ENCODE assay signal across 22 cellular contexts in the genomic region with DNA sequence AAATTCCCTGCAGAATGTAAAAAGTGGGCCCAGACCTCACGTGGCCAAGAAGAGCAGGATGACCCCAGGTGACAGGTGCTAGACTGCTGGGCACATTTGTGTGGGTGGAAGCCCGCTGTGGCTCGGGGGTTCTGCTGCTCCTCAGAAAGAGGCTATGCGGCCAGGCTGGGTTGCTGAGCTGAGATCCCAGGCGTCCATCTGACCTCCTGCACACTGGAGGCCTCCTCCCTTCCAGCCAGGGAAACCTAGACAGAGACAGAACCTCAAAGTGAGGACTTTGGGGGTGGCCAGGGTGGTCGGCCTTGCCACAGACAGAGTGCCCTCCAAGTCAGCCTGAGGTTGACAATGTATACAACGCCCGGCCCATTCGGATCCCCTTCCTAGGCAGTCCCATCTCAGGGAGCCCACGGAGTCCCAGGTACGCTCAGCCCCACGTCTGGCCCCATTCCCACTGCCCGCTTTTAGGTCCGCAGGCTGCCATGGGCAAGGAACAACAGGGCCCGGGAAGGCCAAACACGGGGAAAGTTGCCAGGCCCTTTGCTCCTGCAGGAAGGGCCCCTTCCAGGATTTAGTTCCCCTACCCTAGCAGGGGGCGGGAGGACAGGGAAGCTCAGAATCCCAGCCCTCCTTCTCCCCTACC.
DNase-seq lines count a peak whose midpoint lies in the region; ATAC-seq and TF ChIP-seq lines count a peak whose summit lies in the region.
"Had no signal": no experiment of that assay in that cellular context is flagged by ENCODE, and none has a peak within 500 bp of the region (broad histone marks: within the 10 kb centered on the region; RNA-seq: fewer than 3 reads in every experiment).

No MANE protein-coding gene starts in this region.

- no peaks in the 10 kb centered on the region for H3K36me3 Mint-ChIP-seq in endodermal cell (ENCODE audit: low read depth)
- no peaks in the 10 kb centered on the region for H3K36me3 Mint-ChIP-seq in nephron progenitor cell (ENCODE audit: low read depth)
- H3K36me3 Mint-ChIP-seq: activated CD8-positive, alpha-beta memory T cell treated with anti-CD3 and anti-CD28 coated beads, Interleukin-2, amount 10 ng/mL, durations not matched to agents 7 days and 5 days; naive thymus-derived CD4-positive, alpha-beta T cell had no signal

- WGBS in endodermal cell (ENCODE audit: insufficient coverage in 1 of 2, insufficient read length in 1 of 2), 2 experiments = 54 to 78% methylated on average over 7 to 17 of the region's 17 CpGs
- WGBS in tibial nerve, 2 donors = 83 to 88% methylated on average over 12 to 17 of the region's 17 CpGs

- no peaks in the 10 kb centered on the region for H3K27me3 ChIP-seq in HUES6 (ENCODE audit: control insufficient read depth, insufficient read depth, low read length)
- H3K27me3 ChIP-seq in endodermal cell (ENCODE audit: control insufficient read depth, insufficient read depth, low read length, poor library complexity, severe bottlenecking) = no peaks in the 10 kb centered on the region
- H3K27me3 ChIP-seq in tibial nerve = no peaks in the 10 kb centered on the region

- H3K9me3 ChIP-seq in HUES6 (ENCODE audit: control insufficient read depth, insufficient read depth, low read depth, low read length) = no peaks in the 10 kb centered on the region
- no peaks in the 10 kb centered on the region for H3K9me3 ChIP-seq in endodermal cell (ENCODE audit: control insufficient read depth, low read length)
- no peaks in the 10 kb centered on the region for H3K9me3 ChIP-seq in tibial nerve
- H3K9me3 ChIP-seq: stomach had no signal

- DNase-seq in endodermal cell (peak; percentile 64), nephron progenitor cell (no peak), tibial nerve (ENCODE audit: low spot score in 2 of 2) (no peak), NCI-H1436 (lab: John Stamatoyannopoulos, UW) (no peak), HuH-7 (ENCODE audit: low spot score) (no peak)
- DNase-seq in central memory CD4-positive, alpha-beta T cell = no peak
- DNase-seq: activated CD8-positive, alpha-beta memory T cell treated with anti-CD3 and anti-CD28 coated beads, Interleukin-2, amount 10 ng/mL, durations not matched to agents 7 days and 5 days; COR-L47; GOT3; KG1; naive thymus-derived CD4-positive, alpha-beta T cell; NCI-H1048; NCI-H2107; NCI-H526; stomach had no signal

- H3K27ac ChIP-seq in HUES6 (ENCODE audit: low read depth, low read length) = peak overlapping the region; percentile 39; the same call in 1 of the 2 replicates
- H3K27ac ChIP-seq in endodermal cell (ENCODE audit: low read depth, low read length) = peak overlapping the region; percentile 89
- peak overlapping the region in 3 of 4 donors; percentile 4 to 57 (median 37) for H3K27ac ChIP-seq in tibial nerve

- peaks cover 3% of the 10 kb centered on the region for H3K27me3 Mint-ChIP-seq in endodermal cell (ENCODE audit: insufficient read depth)
- no peaks in the 10 kb centered on the region for H3K27me3 Mint-ChIP-seq in nephron progenitor cell (ENCODE audit: low read depth, poor library complexity)

- H3K9me3 Mint-ChIP-seq in endodermal cell (peaks cover 2% of the 10 kb centered on the region), nephron progenitor cell (no peaks in the 10 kb centered on the region)
- H3K9me3 Mint-ChIP-seq: activated T-helper 2 cell treated with anti-CD3 and anti-CD28 coated beads, Interferon-gamma antibody, Interleukin-2, Interleukin-4, amounts not matched to agents 10 μg/mL and 5 μg/mL and 100 μg/mL, durations not matched to agents 14 hours and 24 hours and 36 hours; central memory CD8-positive, alpha-beta T cell; T-helper 2 cell treated with Interferon-gamma antibody and Interleukin-4, amounts not matched to agents 5 μg/mL and 100 μg/mL, for 36 hours had no signal

- peak overlapping the region; percentile 58 for H3K9ac ChIP-seq in HUES6 (ENCODE audit: low read length)
- H3K9ac ChIP-seq in endodermal cell (ENCODE audit: extremely low read depth, low read length, poor library complexity, severe bottlenecking) = peak overlapping the region; percentile 42

- H3K4me1 ChIP-seq in HUES6 (ENCODE audit: control insufficient read depth, insufficient read depth, low read length) = peaks cover 45% of the 10 kb centered on the region
- H3K4me1 ChIP-seq in endodermal cell (ENCODE audit: control insufficient read depth, insufficient read depth, low read length) = peaks cover 30% of the 10 kb centered on the region
- peaks cover 0 to 29% (median 10%) of the 10 kb centered on the region in 4 donors for H3K4me1 ChIP-seq in tibial nerve

- TF ChIP-seq CTCF in endodermal cell (conservative IDR thresholded peaks at IDR 0.05) (no peak), nephron progenitor cell (IDR thresholded peaks at IDR 0.05) (no peak), tibial nerve (IDR thresholded peaks at IDR 0.05) (no peak)

- peak overlapping the region; percentile 85 for H3K27ac Mint-ChIP-seq in endodermal cell
- peak overlapping the region; percentile 98 for H3K27ac Mint-ChIP-seq in nephron progenitor cell
- H3K27ac Mint-ChIP-seq: activated CD8-positive, alpha-beta memory T cell treated with anti-CD3 and anti-CD28 coated beads, Interleukin-2, amount 10 ng/mL, durations not matched to agents 7 days and 5 days; activated T-helper 2 cell treated with anti-CD3 and anti-CD28 coated beads, Interferon-gamma antibody, Interleukin-2, Interleukin-4, amounts not matched to agents 10 μg/mL and 5 μg/mL and 100 μg/mL, durations not matched to agents 14 hours and 24 hours and 36 hours; T-helper 2 cell treated with Interferon-gamma antibody and Interleukin-4, amounts not matched to agents 5 μg/mL and 100 μg/mL, for 36 hours had no signal

- peak overlapping the region; percentile 24; the same call in 1 of the 2 replicates for H3K4me3 ChIP-seq in HUES6 (ENCODE audit: low read depth, low read length)
- peak overlapping the region; percentile 65 for H3K4me3 ChIP-seq in endodermal cell (ENCODE audit: low read length)
- no peak overlapping the region for H3K4me3 ChIP-seq in tibial nerve
- H3K4me3 ChIP-seq: GM12878, stomach had no signal

- no peak for TF ChIP-seq EP300 in tibial nerve (IDR thresholded peaks at IDR 0.05)

- H3K4me3 Mint-ChIP-seq in endodermal cell = peak overlapping the region; percentile 31
- peak overlapping the region; percentile 71 for H3K4me3 Mint-ChIP-seq in nephron progenitor cell
- H3K4me3 Mint-ChIP-seq: activated CD8-positive, alpha-beta memory T cell treated with anti-CD3 and anti-CD28 coated beads, Interleukin-2, amount 10 ng/mL, durations not matched to agents 7 days and 5 days; central memory CD8-positive, alpha-beta T cell; naive thymus-derived CD4-positive, alpha-beta T cell; T-helper 2 cell treated with Interferon-gamma antibody and Interleukin-4, amounts not matched to agents 5 μg/mL and 100 μg/mL, for 36 hours had no signal

- H3K4me1 Mint-ChIP-seq in endodermal cell (peaks cover 63% of the 10 kb centered on the region), nephron progenitor cell (peaks cover 76% of the 10 kb centered on the region)
- H3K4me1 Mint-ChIP-seq: activated CD8-positive, alpha-beta memory T cell treated with anti-CD3 and anti-CD28 coated beads, Interleukin-2, amount 10 ng/mL, durations not matched to agents 7 days and 5 days; central memory CD8-positive, alpha-beta T cell had no signal

- no peak for TF ChIP-seq POLR2A in tibial nerve (IDR thresholded peaks at IDR 0.05)

- H3K36me3 ChIP-seq in HUES6 (ENCODE audit: control insufficient read depth, insufficient read depth, low read length) (no peaks in the 10 kb centered on the region), endodermal cell (ENCODE audit: control insufficient read depth, insufficient read depth, low read length) (no peaks in the 10 kb centered on the region), tibial nerve (no peaks in the 10 kb centered on the region)
- H3K36me3 ChIP-seq: stomach had no signal

- no peak for ATAC-seq in HG02885 (IDR thresholded peaks at IDR 0.05; ENCODE audit: poor library complexity, unreplicated experiment)
- ATAC-seq: activated CD8-positive, alpha-beta memory T cell treated with anti-CD3 and anti-CD28 coated beads, Interleukin-2, amount 10 ng/mL, durations not matched to agents 7 days and 5 days; GM12878; left lobe of liver; naive thymus-derived CD4-positive, alpha-beta T cell had no signal

Comparison
In these comparisons a context has a peak if more than half of its experiments do, and no peak if none do; other contexts are left out.
1. H3K27ac ChIP-seq: peak in every context shown above with its lines; median percentile 89 in endodermal cell; 39 in HUES6; 37 in tibial nerve.
2. H3K4me3 ChIP-seq: peak in HUES6 (single experiment) and endodermal cell (single experiment); none in tibial nerve (0 of 4).